Comparison of ENCODE assay signal across 26 cellular contexts in the genomic region with DNA sequence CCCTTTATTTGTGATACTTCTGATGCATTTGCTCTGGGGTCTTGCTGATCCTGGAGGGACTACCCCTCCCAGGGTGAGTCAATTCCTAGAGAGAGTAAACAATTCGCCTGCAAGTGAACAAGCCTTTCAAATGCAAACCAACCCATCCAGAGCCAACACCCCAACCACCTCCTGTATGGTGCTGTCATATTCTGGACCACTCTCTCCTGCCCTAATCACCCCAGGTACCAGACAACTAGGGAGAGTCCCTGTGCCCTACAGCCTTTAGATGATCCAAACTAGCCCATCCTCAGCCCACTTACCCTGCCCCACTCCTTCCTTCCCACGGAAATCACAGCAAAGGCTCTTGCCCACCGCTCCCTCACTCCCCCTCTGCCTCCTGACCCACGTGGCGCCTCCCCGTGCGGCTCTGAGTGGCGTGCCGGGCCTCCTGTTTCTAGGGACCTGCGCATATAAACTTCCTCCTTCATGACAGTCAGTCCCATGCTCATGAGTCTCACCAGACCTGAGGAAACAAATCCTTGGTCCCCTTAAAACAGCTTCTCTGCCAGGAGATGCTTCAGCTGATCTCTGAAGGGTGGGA. TPM values are rescaled to one million over a fixed set of nuclear protein-coding genes. Genes with fewer than 3 reads are reported as not detected.
"Had no signal": no experiment of that assay in that cellular context is flagged by ENCODE, and none has a peak within 500 bp of the region (broad histone marks: within the 10 kb centered on the region; RNA-seq: fewer than 3 reads in every experiment).

No MANE protein-coding gene starts in this region.

- H3K36me3 Mint-ChIP-seq: activated naive CD4-positive, alpha-beta T cell treated with anti-CD3 and anti-CD28 coated beads, Interleukin-2, amount 10 ng/mL, durations not matched to agents 7 days and 5 days; activated naive CD8-positive, alpha-beta T cell treated with anti-CD3 and anti-CD28 coated beads for 36 hours had no signal

- DNase-seq: activated CD4-positive, alpha-beta memory T cell treated with anti-CD3 and anti-CD28 coated beads, Interleukin-2, amount 10 ng/mL, durations not matched to agents 7 days and 5 days; activated CD4-positive, alpha-beta T cell treated with anti-CD3 and anti-CD28 coated beads for 36 hours; activated CD4-positive, alpha-beta T cell treated with anti-CD3 and anti-CD28 coated beads, Interleukin-2, amount 50 U/mL, for 1 hour; activated gamma-delta T cell treated with Interleukin-2 at 50 U/mL for 16 hours; activated naive CD4-positive, alpha-beta T cell treated with anti-CD3 and anti-CD28 coated beads, Interleukin-2, amount 10 ng/mL, durations not matched to agents 7 days and 5 days; activated naive CD8-positive, alpha-beta T cell treated with anti-CD3 and anti-CD28 coated beads for 36 hours; activated T-cell treated with anti-CD3 and anti-CD28 coated beads for 4 hours; activated T-cell treated with anti-CD3 and anti-CD28 coated beads, Interleukin-2, amount 50 U/mL, for 48 hours; brain microvascular endothelial cell; NCI-H1092; NCI-H1417; NCI-H1930; NCI-H2171; NCI-H226; NCI-H526 treated with DMSO at 0.1 percent for 48 hours; NCI-H82; SIG-M5; T-helper 2 cell; T1000 had no signal

- ATAC-seq: activated CD4-positive, alpha-beta T cell treated with anti-CD3 and anti-CD28 coated beads for 36 hours had no signal

- H3K27ac Mint-ChIP-seq: activated CD4-positive, alpha-beta memory T cell treated with anti-CD3 and anti-CD28 coated beads, Interleukin-2, amount 10 ng/mL, durations not matched to agents 7 days and 5 days; activated CD4-positive, alpha-beta T cell treated with anti-CD3 and anti-CD28 coated beads for 36 hours; activated naive CD4-positive, alpha-beta T cell treated with anti-CD3 and anti-CD28 coated beads, Interleukin-2, amount 10 ng/mL, durations not matched to agents 7 days and 5 days; activated naive CD8-positive, alpha-beta T cell treated with anti-CD3 and anti-CD28 coated beads for 36 hours; activated T-helper 2 cell treated with anti-CD3 and anti-CD28 coated beads, Interferon-gamma antibody, Interleukin-2, Interleukin-4, amounts not matched to agents 10 μg/mL and 5 μg/mL and 100 μg/mL, durations not matched to agents 14 hours and 24 hours and 36 hours had no signal

- H3K9me3 Mint-ChIP-seq: activated CD4-positive, alpha-beta memory T cell treated with anti-CD3 and anti-CD28 coated beads, Interleukin-2, amount 10 ng/mL, durations not matched to agents 7 days and 5 days; activated naive CD4-positive, alpha-beta T cell treated with anti-CD3 and anti-CD28 coated beads, Interleukin-2, amount 10 ng/mL, durations not matched to agents 7 days and 5 days; activated naive CD8-positive, alpha-beta T cell treated with anti-CD3 and anti-CD28 coated beads for 36 hours; activated T-helper 2 cell treated with anti-CD3 and anti-CD28 coated beads, Interferon-gamma antibody, Interleukin-2, Interleukin-4, amounts not matched to agents 10 μg/mL and 5 μg/mL and 100 μg/mL, durations not matched to agents 14 hours and 24 hours and 36 hours had no signal

- H3K36me3 ChIP-seq: brain microvascular endothelial cell, cardiac muscle cell had no signal

- H3K27ac ChIP-seq: brain microvascular endothelial cell, cardiac muscle cell, VCaP had no signal

- H3K4me3 Mint-ChIP-seq: activated CD4-positive, alpha-beta memory T cell treated with anti-CD3 and anti-CD28 coated beads, Interleukin-2, amount 10 ng/mL, durations not matched to agents 7 days and 5 days; activated CD4-positive, alpha-beta T cell treated with anti-CD3 and anti-CD28 coated beads for 36 hours; activated naive CD4-positive, alpha-beta T cell treated with anti-CD3 and anti-CD28 coated beads, Interleukin-2, amount 10 ng/mL, durations not matched to agents 7 days and 5 days; activated naive CD8-positive, alpha-beta T cell treated with anti-CD3 and anti-CD28 coated beads for 36 hours had no signal

- H3K27me3 ChIP-seq: brain microvascular endothelial cell had no signal

- H3K4me3 ChIP-seq: cardiac muscle cell had no signal

- H3K4me1 Mint-ChIP-seq: activated CD4-positive, alpha-beta T cell treated with anti-CD3 and anti-CD28 coated beads for 36 hours; activated naive CD8-positive, alpha-beta T cell treated with anti-CD3 and anti-CD28 coated beads for 36 hours had no signal

RNA-seq across cellular contexts. Expression of a gene that starts 37.2 kb away (rescaled TPM):
- total RNA-seq: activated CD4-positive, alpha-beta memory T cell treated with anti-CD3 and anti-CD28 coated beads, Interleukin-2, amount 10 ng/mL, durations not matched to agents 7 days and 5 days; activated CD4-positive, alpha-beta T cell treated with anti-CD3 and anti-CD28 coated beads for 36 hours; activated CD8-positive, alpha-beta memory T cell treated with anti-CD3 and anti-CD28 coated beads for 36 hours; activated naive CD8-positive, alpha-beta T cell treated with anti-CD3 and anti-CD28 coated beads for 36 hours; activated T-helper 2 cell treated with anti-CD3 and anti-CD28 coated beads, Interferon-gamma antibody, Interleukin-2, Interleukin-4, amounts not matched to agents 10 μg/mL and 5 μg/mL and 100 μg/mL, durations not matched to agents 14 hours and 24 hours and 36 hours; NCI-H460; OCI-LY7; RPMI7951 had no signal
